ENCODE assay signal across 16 cellular contexts in genomic region chr12:124404162-124404561, GRCh38.
A peak's percentile ranks its signal among the peaks of the same experiment; 100 is the strongest.
DNase-seq lines count a peak whose midpoint lies in the region; ATAC-seq and TF ChIP-seq lines count a peak whose summit lies in the region.
"Had no signal": no experiment of that assay in that cellular context is flagged by ENCODE, and none has a peak within 500 bp of the region (broad histone marks: within the 10 kb centered on the region; RNA-seq: fewer than 3 reads in every experiment).

No MANE protein-coding gene starts in this region.

- peaks cover 15% of the 10 kb centered on the region for H3F3A ChIP-seq in neural progenitor cell (ENCODE audit: low read depth)

- H3K36me3 ChIP-seq in neural progenitor cell, result no peaks in the 10 kb centered on the region
- H3K36me3 ChIP-seq in vagina, result peaks cover 0 to 21% of the 10 kb centered on the region in 2 donors

- TF ChIP-seq CTCF in chondrocyte (IDR thresholded peaks at IDR 0.05), result no peak
- no peak for TF ChIP-seq CTCF in neural progenitor cell (IDR thresholded peaks at IDR 0.05)
- TF ChIP-seq CTCF in vagina (IDR thresholded peaks at IDR 0.05), result no peak

- peaks cover 19% of the 10 kb centered on the region for H3K4me1 ChIP-seq in neural progenitor cell
- H3K4me1 ChIP-seq in vagina, result peaks cover 48% of the 10 kb centered on the region

- H3K36me3 Mint-ChIP-seq in chondrocyte (ENCODE audit: low read depth) (peaks cover 11% of the 10 kb centered on the region), neural progenitor cell (peaks cover 4% of the 10 kb centered on the region)

- DNase-seq in Right ventricle myocardium superior (no peak), Right ventricle myocardium inferior (ENCODE audit: missing footprints) (no peak), chondrocyte (ENCODE audit: low spot score) (no peak), neural progenitor cell (ENCODE audit: low spot score) (no peak), vagina (ENCODE audit: extremely low spot score in 2 of 2) (no peak), SHP77 treated with DMSO at 0.1 percent for 48 hours (lab: John Stamatoyannopoulos, UW) (no peak)
- DNase-seq: activated CD4-positive, alpha-beta T cell treated with anti-CD3 and anti-CD28 coated beads for 48 hours; endodermal cell; IMR-90; islet precursor cell; naive B cell; NCI-H1436 had no signal

- TF ChIP-seq POLR2A in vagina (IDR thresholded peaks at IDR 0.05), result no peak

- no peaks in the 10 kb centered on the region for H3K79me2 ChIP-seq in neural progenitor cell (ENCODE audit: low read depth)

- no peaks in the 10 kb centered on the region for H3K9me3 Mint-ChIP-seq in chondrocyte (ENCODE audit: low read depth)
- H3K9me3 Mint-ChIP-seq in neural progenitor cell, result no peaks in the 10 kb centered on the region
- H3K9me3 Mint-ChIP-seq: activated T-helper 1 cell treated with anti-CD3 and anti-CD28 coated beads, Interleukin-12 subunit alpha, Interleukin-12 subunit beta, Interleukin-2, Interleukin-4 antibody, amounts not matched to agents 30 ng/mL and 10 ng/mL and 1 ng/mL, durations not matched to agents 14 hours and 24 hours and 36 hours; endodermal cell; naive B cell; T-helper 2 cell treated with Interferon-gamma antibody and Interleukin-4, amounts not matched to agents 5 μg/mL and 100 μg/mL, for 36 hours had no signal

- intact Hi-C loops in Right ventricle myocardium superior (cut with DNase I) (no loop called here), Right ventricle myocardium inferior (cut with DNase I) (no loop called here), vagina (cut with DNase I) (no loop called here)

- H3K4me3 ChIP-seq in neural progenitor cell (no peak overlapping the region), vagina (no peak overlapping the region)

- H3K27me3 ChIP-seq in neural progenitor cell, result no peaks in the 10 kb centered on the region
- H3K27me3 ChIP-seq in vagina, result no peaks in the 10 kb centered on the region

- H3K4me3 Mint-ChIP-seq in chondrocyte (ENCODE audit: unreplicated experiment) (no peak overlapping the region), neural progenitor cell (no peak overlapping the region)
- H3K4me3 Mint-ChIP-seq: activated T-helper 1 cell treated with anti-CD3 and anti-CD28 coated beads, Interleukin-12 subunit alpha, Interleukin-12 subunit beta, Interleukin-2, Interleukin-4 antibody, amounts not matched to agents 30 ng/mL and 10 ng/mL and 1 ng/mL, durations not matched to agents 14 hours and 24 hours and 36 hours; endodermal cell; naive B cell; T-helper 2 cell treated with Interferon-gamma antibody and Interleukin-4, amounts not matched to agents 5 μg/mL and 100 μg/mL, for 36 hours had no signal

- H3K27me3 Mint-ChIP-seq in chondrocyte (ENCODE audit: low read depth), result no peaks in the 10 kb centered on the region
- peaks cover 8% of the 10 kb centered on the region for H3K27me3 Mint-ChIP-seq in neural progenitor cell (ENCODE audit: insufficient read depth, low read depth)
- H3K27me3 Mint-ChIP-seq: naive B cell had no signal

- H3K9me3 ChIP-seq in neural progenitor cell (ENCODE audit: low read depth), result no peaks in the 10 kb centered on the region
- H3K9me3 ChIP-seq in vagina, result no peaks in the 10 kb centered on the region

- H3K4me2 ChIP-seq in neural progenitor cell, result no peak overlapping the region

- H3K4me1 Mint-ChIP-seq in chondrocyte (ENCODE audit: low read depth), result peaks cover 29% of the 10 kb centered on the region
- peaks cover 44% of the 10 kb centered on the region for H3K4me1 Mint-ChIP-seq in neural progenitor cell

- ATAC-seq in Right ventricle myocardium superior (ENCODE audit: poor library complexity), result peak; percentile 50
- ATAC-seq in Right ventricle myocardium inferior, result no peak
- ATAC-seq in GM18867 (IDR thresholded peaks at IDR 0.05; ENCODE audit: unreplicated experiment), result no peak
- no peak for ATAC-seq in GM21390 (IDR thresholded peaks at IDR 0.05; ENCODE audit: unreplicated experiment)

- peaks cover 60% of the 10 kb centered on the region for H4K20me1 ChIP-seq in neural progenitor cell (ENCODE audit: low read depth)

- H3K27ac Mint-ChIP-seq in chondrocyte (ENCODE audit: unreplicated experiment) (peak overlapping the region; percentile 32), neural progenitor cell (no peak overlapping the region)
- H3K27ac Mint-ChIP-seq: activated T-helper 1 cell treated with anti-CD3 and anti-CD28 coated beads, Interleukin-12 subunit alpha, Interleukin-12 subunit beta, Interleukin-2, Interleukin-4 antibody, amounts not matched to agents 30 ng/mL and 10 ng/mL and 1 ng/mL, durations not matched to agents 14 hours and 24 hours and 36 hours; T-helper 2 cell treated with Interferon-gamma antibody and Interleukin-4, amounts not matched to agents 5 μg/mL and 100 μg/mL, for 36 hours had no signal

- H2AFZ ChIP-seq in neural progenitor cell (replicated peaks), result no peak overlapping the region

- peak overlapping the region; percentile 27 for H3K9ac ChIP-seq in neural progenitor cell

- H3K27ac ChIP-seq in neural progenitor cell (peak overlapping the region; percentile 29), vagina (peak overlapping the region; percentile 67)
